Comparison of ENCODE assay signal across 13 cellular contexts in genomic region chr1:239718571-239718970, GRCh38.
DNase-seq lines count a peak whose midpoint lies in the region; ATAC-seq lines count a peak whose summit lies in the region.
"Had no signal": no experiment of that assay in that cellular context is flagged by ENCODE, and none has a peak within 500 bp of the region (broad histone marks: within the 10 kb centered on the region; RNA-seq: fewer than 3 reads in every experiment).

No MANE protein-coding gene starts in this region.

- H3K9me3 Mint-ChIP-seq in T-helper 1 cell treated with Interleukin-12 subunit alpha and Interleukin-12 subunit beta and Interleukin-4 antibody, amounts not matched to agents 30 μg/mL and 1 μg/mL, for 36 hours: no peaks in the 10 kb centered on the region
- no peaks in the 10 kb centered on the region for H3K9me3 Mint-ChIP-seq in activated CD8-positive, alpha-beta T cell treated with anti-CD3 and anti-CD28 coated beads, Interleukin-2, amount 10 ng/mL, durations not matched to agents 7 days and 5 days (ENCODE audit: insufficient read depth)
- H3K9me3 Mint-ChIP-seq: activated B cell treated with CpG ODN at 0.5 μM for 24 hours had no signal

- no peak overlapping the region for H3K4me3 Mint-ChIP-seq in T-helper 1 cell treated with Interleukin-12 subunit alpha and Interleukin-12 subunit beta and Interleukin-4 antibody, amounts not matched to agents 30 μg/mL and 1 μg/mL, for 36 hours
- no peak overlapping the region for H3K4me3 Mint-ChIP-seq in activated CD8-positive, alpha-beta T cell treated with anti-CD3 and anti-CD28 coated beads, Interleukin-2, amount 10 ng/mL, durations not matched to agents 7 days and 5 days
- H3K4me3 Mint-ChIP-seq: activated B cell treated with CpG ODN at 0.5 μM for 24 hours had no signal

- peaks cover 42% of the 10 kb centered on the region for H3K4me1 Mint-ChIP-seq in T-helper 1 cell treated with Interleukin-12 subunit alpha and Interleukin-12 subunit beta and Interleukin-4 antibody, amounts not matched to agents 30 μg/mL and 1 μg/mL, for 36 hours (ENCODE audit: low read depth)
- peaks cover 20% of the 10 kb centered on the region for H3K4me1 Mint-ChIP-seq in activated CD8-positive, alpha-beta T cell treated with anti-CD3 and anti-CD28 coated beads, Interleukin-2, amount 10 ng/mL, durations not matched to agents 7 days and 5 days (ENCODE audit: low read depth)

- no peaks in the 10 kb centered on the region for H3K27me3 Mint-ChIP-seq in T-helper 1 cell treated with Interleukin-12 subunit alpha and Interleukin-12 subunit beta and Interleukin-4 antibody, amounts not matched to agents 30 μg/mL and 1 μg/mL, for 36 hours (ENCODE audit: low read depth)
- no peaks in the 10 kb centered on the region for H3K27me3 Mint-ChIP-seq in activated CD8-positive, alpha-beta T cell treated with anti-CD3 and anti-CD28 coated beads, Interleukin-2, amount 10 ng/mL, durations not matched to agents 7 days and 5 days (ENCODE audit: low read depth)
- H3K27me3 Mint-ChIP-seq: activated B cell treated with CpG ODN at 0.5 μM for 24 hours had no signal

- DNase-seq in T-helper 1 cell (no peak), Kasumi-1 (lab: John Stamatoyannopoulos, UW) (peak; percentile 38 to 67), renal cortical epithelial cell (ENCODE audit: low read depth) (peak; percentile 2), posterior vena cava (ENCODE audit: low spot score) (no peak)
- DNase-seq in activated CD8-positive, alpha-beta T cell treated with anti-CD3 and anti-CD28 coated beads, Interleukin-2, amount 10 ng/mL, durations not matched to agents 7 days and 5 days: no peak
- DNase-seq: activated B cell treated with CpG ODN at 0.5 μM for 24 hours; brain microvascular endothelial cell; effector CD4-positive, alpha-beta T cell; left lung; NCI-H1105 treated with DMSO at 0.1 percent for 48 hours had no signal

- peaks cover 1% of the 10 kb centered on the region for H3K36me3 Mint-ChIP-seq in T-helper 1 cell treated with Interleukin-12 subunit alpha and Interleukin-12 subunit beta and Interleukin-4 antibody, amounts not matched to agents 30 μg/mL and 1 μg/mL, for 36 hours (ENCODE audit: low read depth)
- H3K36me3 Mint-ChIP-seq in activated CD8-positive, alpha-beta T cell treated with anti-CD3 and anti-CD28 coated beads, Interleukin-2, amount 10 ng/mL, durations not matched to agents 7 days and 5 days (ENCODE audit: low read depth): peaks cover 21% of the 10 kb centered on the region

- H3K27ac Mint-ChIP-seq in T-helper 1 cell treated with Interleukin-12 subunit alpha and Interleukin-12 subunit beta and Interleukin-4 antibody, amounts not matched to agents 30 μg/mL and 1 μg/mL, for 36 hours: peak overlapping the region; percentile 95
- H3K27ac Mint-ChIP-seq in activated CD8-positive, alpha-beta T cell treated with anti-CD3 and anti-CD28 coated beads, Interleukin-2, amount 10 ng/mL, durations not matched to agents 7 days and 5 days: peak overlapping the region; percentile 96
- H3K27ac Mint-ChIP-seq: activated B cell treated with CpG ODN at 0.5 μM for 24 hours had no signal

- no peak for ATAC-seq in activated CD8-positive, alpha-beta T cell treated with anti-CD3 and anti-CD28 coated beads, Interleukin-2, amount 10 ng/mL, durations not matched to agents 7 days and 5 days
- no peak for ATAC-seq in GM19324 (IDR thresholded peaks at IDR 0.05; ENCODE audit: low FRiP score, unreplicated experiment)
- ATAC-seq in GM21423 (IDR thresholded peaks at IDR 0.05; ENCODE audit: unreplicated experiment): no peak
- ATAC-seq: left lung had no signal

- POLR2A ChIA-PET in activated CD8-positive, alpha-beta T cell treated with anti-CD3 and anti-CD28 coated beads, Interleukin-2, amount 10 ng/mL, durations not matched to agents 7 days and 5 days (lab: Charles Lee): interaction anchor here (0.7 to 3.3 kb wide), 9 partner anchors 8 to 196 kb away, joined by 3 to 25 read pairs (median 5); no protein-coding TSS in a partner anchor

- intact Hi-C loops in posterior vena cava (cut with DNase I): no loop called here

- CTCF ChIA-PET in activated CD8-positive, alpha-beta T cell treated with anti-CD3 and anti-CD28 coated beads, Interleukin-2, amount 10 ng/mL, durations not matched to agents 7 days and 5 days (lab: Charles Lee): interaction anchor here (0.7 to 3.3 kb wide), 10 partner anchors 9 to 179 kb away, joined by 3 to 24 read pairs (median 5); no protein-coding TSS in a partner anchor

Comparison
In these comparisons a context has a peak if more than half of its experiments do, and no peak if none do; other contexts are left out.
1. DNase-seq: peak in Kasumi-1 (2 of 2) and renal cortical epithelial cell (single experiment); none in T-helper 1 cell (0 of 5), activated CD8-positive, alpha-beta T cell treated with anti-CD3 and anti-CD28 coated beads, Interleukin-2, amount 10 ng/mL, durations not matched to agents 7 days and 5 days (single experiment) and posterior vena cava (single experiment).